In the genomic region with DNA sequence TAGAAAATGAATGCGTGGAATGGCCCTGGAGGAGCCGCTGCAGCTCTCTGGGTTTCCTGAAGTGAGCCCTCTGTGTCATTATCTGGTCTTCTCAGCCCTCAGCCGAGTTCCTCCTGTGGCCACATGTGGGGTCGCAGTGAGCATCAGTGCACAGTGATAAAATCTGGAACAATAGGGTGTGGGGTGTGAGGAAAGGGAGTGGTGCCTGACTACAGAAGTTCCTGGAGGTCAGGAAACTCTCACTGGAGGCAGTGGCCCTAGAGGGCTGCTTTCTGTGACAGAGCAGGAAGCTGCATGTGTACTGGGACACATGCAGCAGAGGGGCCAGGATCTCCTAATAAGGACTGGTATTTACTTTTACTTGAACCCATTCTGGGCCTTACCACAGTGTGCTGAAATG, we compare ENCODE assay signal across 1 cellular context.
TF ChIP-seq lines count a peak whose summit lies in the region.
"Not testable (repeated sequence)": the region's sequence is repeated elsewhere in the genome, so short reads cannot be mapped to it uniquely, and the experiment has no call there.

No MANE protein-coding gene starts in this region.

TF ChIP-seq in HepG2, 621 proteins besides CTCF, POLR2A, EP300 and RAD21:
- TF ChIP-seq RARA (CRISPR knock-in tag; IDR thresholded peaks at IDR 0.05): peak; percentile 76
- TF ChIP-seq SOX5 (CRISPR knock-in tag; IDR thresholded peaks at IDR 0.05; ENCODE audit: borderline replicate concordance): peak; percentile 84
- TF ChIP-seq, protein P1, sequence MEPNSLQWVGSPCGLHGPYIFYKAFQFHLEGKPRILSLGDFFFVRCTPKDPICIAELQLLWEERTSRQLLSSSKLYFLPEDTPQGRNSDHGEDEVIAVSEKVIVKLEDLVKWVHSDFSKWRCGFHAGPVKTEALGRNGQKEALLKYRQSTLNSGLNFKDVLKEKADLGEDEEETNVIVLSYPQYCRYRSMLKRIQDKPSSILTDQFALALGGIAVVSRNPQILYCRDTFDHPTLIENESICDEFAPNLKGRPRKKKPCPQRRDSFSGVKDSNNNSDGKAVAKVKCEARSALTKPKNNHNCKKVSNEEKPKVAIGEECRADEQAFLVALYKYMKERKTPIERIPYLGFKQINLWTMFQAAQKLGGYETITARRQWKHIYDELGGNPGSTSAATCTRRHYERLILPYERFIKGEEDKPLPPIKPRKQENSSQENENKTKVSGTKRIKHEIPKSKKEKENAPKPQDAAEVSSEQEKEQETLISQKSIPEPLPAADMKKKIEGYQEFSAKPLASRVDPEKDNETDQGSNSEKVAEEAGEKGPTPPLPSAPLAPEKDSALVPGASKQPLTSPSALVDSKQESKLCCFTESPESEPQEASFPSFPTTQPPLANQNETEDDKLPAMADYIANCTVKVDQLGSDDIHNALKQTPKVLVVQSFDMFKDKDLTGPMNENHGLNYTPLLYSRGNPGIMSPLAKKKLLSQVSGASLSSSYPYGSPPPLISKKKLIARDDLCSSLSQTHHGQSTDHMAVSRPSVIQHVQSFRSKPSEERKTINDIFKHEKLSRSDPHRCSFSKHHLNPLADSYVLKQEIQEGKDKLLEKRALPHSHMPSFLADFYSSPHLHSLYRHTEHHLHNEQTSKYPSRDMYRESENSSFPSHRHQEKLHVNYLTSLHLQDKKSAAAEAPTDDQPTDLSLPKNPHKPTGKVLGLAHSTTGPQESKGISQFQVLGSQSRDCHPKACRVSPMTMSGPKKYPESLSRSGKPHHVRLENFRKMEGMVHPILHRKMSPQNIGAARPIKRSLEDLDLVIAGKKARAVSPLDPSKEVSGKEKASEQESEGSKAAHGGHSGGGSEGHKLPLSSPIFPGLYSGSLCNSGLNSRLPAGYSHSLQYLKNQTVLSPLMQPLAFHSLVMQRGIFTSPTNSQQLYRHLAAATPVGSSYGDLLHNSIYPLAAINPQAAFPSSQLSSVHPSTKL (CRISPR knock-in tag; IDR thresholded peaks at IDR 0.05): peak; percentile 24; the same call in 1 of the 2 replicates
- TF ChIP-seq MED1 (CRISPR knock-in tag; IDR thresholded peaks at IDR 0.05): peak; percentile 67
- peak; percentile 32; the same call in 1 of the 2 replicates for TF ChIP-seq SAP130 (CRISPR knock-in tag; IDR thresholded peaks at IDR 0.05; ENCODE audit: low read depth)
- TF ChIP-seq RXRB (CRISPR knock-in tag; IDR thresholded peaks at IDR 0.05; ENCODE audit: borderline replicate concordance): peak; percentile 37; the same call in 1 of the 2 replicates
- TF ChIP-seq TBX2 (CRISPR knock-in tag; IDR thresholded peaks at IDR 0.05; ENCODE audit: borderline replicate concordance): peak; percentile 21; the same call in 1 of the 2 replicates
- TF ChIP-seq, protein P2, sequence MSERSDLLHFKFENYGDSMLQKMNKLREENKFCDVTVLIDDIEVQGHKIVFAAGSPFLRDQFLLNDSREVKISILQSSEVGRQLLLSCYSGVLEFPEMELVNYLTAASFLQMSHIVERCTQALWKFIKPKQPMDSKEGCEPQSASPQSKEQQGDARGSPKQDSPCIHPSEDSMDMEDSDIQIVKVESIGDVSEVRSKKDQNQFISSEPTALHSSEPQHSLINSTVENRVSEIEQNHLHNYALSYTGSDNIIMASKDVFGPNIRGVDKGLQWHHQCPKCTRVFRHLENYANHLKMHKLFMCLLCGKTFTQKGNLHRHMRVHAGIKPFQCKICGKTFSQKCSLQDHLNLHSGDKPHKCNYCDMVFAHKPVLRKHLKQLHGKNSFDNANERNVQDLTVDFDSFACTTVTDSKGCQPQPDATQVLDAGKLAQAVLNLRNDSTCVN (CRISPR knock-in tag; IDR thresholded peaks at IDR 0.05; ENCODE audit: borderline replicate concordance): 0 out of 2 replicates have a peak, but pooled peaks have one; percentile 39
- TF ChIP-seq NR2F6, SOX6, SOX13 (IDR thresholded peaks at IDR 0.05): not testable (repeated sequence)
- TF ChIP-seq NR2F6 (CRISPR knock-in tag; IDR thresholded peaks at IDR 0.05): peak; percentile 13; the same call in 1 of the 2 replicates
- 0 out of 2 replicates have a peak, but pooled peaks have one; percentile 29 for TF ChIP-seq SOX6 (CRISPR knock-in tag; IDR thresholded peaks at IDR 0.05)
- peak; percentile 83 for TF ChIP-seq BCL6 (CRISPR knock-in tag; IDR thresholded peaks at IDR 0.05)
- TF ChIP-seq ETV5 (CRISPR knock-in tag; IDR thresholded peaks at IDR 0.05; ENCODE audit: borderline replicate concordance): peak; percentile 45; the same call in 1 of the 2 replicates
- TF ChIP-seq SP5 (CRISPR knock-in tag; IDR thresholded peaks at IDR 0.05; ENCODE audit: borderline replicate concordance, low read depth): peak; percentile 57; the same call in 1 of the 2 replicates
- TF ChIP-seq ELF3 (CRISPR knock-in tag; IDR thresholded peaks at IDR 0.05): peak; percentile 52; the same call in 1 of the 2 replicates
- peak in 1 of 2 experiments; percentile 59; a peak in 2 of 4 replicates for TF ChIP-seq SOX13 (CRISPR knock-in tag; conservative IDR thresholded peaks at IDR 0.05 in 1 of 2, IDR thresholded peaks at IDR 0.05 in 1 of 2)
